In genomic region chr12:41368006-41368405, GRCh38 we compare ENCODE assay signal across 14 cellular contexts.
A peak's percentile ranks its signal among the peaks of the same experiment; 100 is the strongest.
DNase-seq lines count a peak whose midpoint lies in the region; TF ChIP-seq lines count a peak whose summit lies in the region.
"Had no signal": no experiment of that assay in that cellular context is flagged by ENCODE, and none has a peak within 500 bp of the region (broad histone marks: within the 10 kb centered on the region; RNA-seq: fewer than 3 reads in every experiment).

No MANE protein-coding gene starts in this region.

- H3K9ac ChIP-seq in endodermal cell (ENCODE audit: extremely low read depth, low read length, poor library complexity, severe bottlenecking) = no peak overlapping the region
- H3K9ac ChIP-seq: BLaER1 treated with 17β-estradiol and CSF1 and Interleukin-3, amounts not matched to agents 10 nM and 100 nM had no signal

- H3K27me3 ChIP-seq in A673 (replicated peaks; ENCODE audit: insufficient read depth, low read depth, low read length, poor library complexity) (no peaks in the 10 kb centered on the region), endodermal cell (ENCODE audit: control insufficient read depth, insufficient read depth, low read length, poor library complexity, severe bottlenecking) (no peaks in the 10 kb centered on the region), ascending aorta (no peaks in the 10 kb centered on the region), transverse colon (no peaks in the 10 kb centered on the region)
- H3K27me3 ChIP-seq: BLaER1 treated with 17β-estradiol and CSF1 and Interleukin-3, amounts not matched to agents 10 nM and 100 nM; dorsolateral prefrontal cortex had no signal

- no peak for TF ChIP-seq POLR2A in transverse colon (IDR thresholded peaks at IDR 0.05)

- H3K4me3 ChIP-seq in A673 (ENCODE audit: low read depth, low read length, poor library complexity, severe bottlenecking) (no peak overlapping the region), endodermal cell (ENCODE audit: low read length) (no peak overlapping the region), ascending aorta (no peak overlapping the region), transverse colon (no peak overlapping the region)
- H3K4me3 ChIP-seq: BLaER1 treated with 17β-estradiol and CSF1 and Interleukin-3, amounts not matched to agents 10 nM and 100 nM; dorsolateral prefrontal cortex; thoracic aorta had no signal

- peak; percentile 58 for TF ChIP-seq CTCF in A673 (conservative IDR thresholded peaks at IDR 0.05; ENCODE audit: low read depth, low read length)
- peak; percentile 39; the same call in 2 of the 3 replicates for TF ChIP-seq CTCF in GM12872 (IDR thresholded peaks at IDR 0.05; ENCODE audit: insufficient read depth, low read depth, low read length)
- peak; percentile 72 for TF ChIP-seq CTCF in endodermal cell (conservative IDR thresholded peaks at IDR 0.05)
- no peak for TF ChIP-seq CTCF in ascending aorta (IDR thresholded peaks at IDR 0.05)
- TF ChIP-seq CTCF in transverse colon (IDR thresholded peaks at IDR 0.05) = no peak

- no peaks in the 10 kb centered on the region for H3K36me3 ChIP-seq in A673 (ENCODE audit: insufficient read depth, low read length, poor library complexity, severe bottlenecking)
- no peaks in the 10 kb centered on the region for H3K36me3 ChIP-seq in endodermal cell (ENCODE audit: control insufficient read depth, insufficient read depth, low read length)
- H3K36me3 ChIP-seq in ascending aorta = no peaks in the 10 kb centered on the region
- H3K36me3 ChIP-seq in transverse colon = no peaks in the 10 kb centered on the region
- H3K36me3 ChIP-seq: BLaER1 treated with 17β-estradiol and CSF1 and Interleukin-3, amounts not matched to agents 10 nM and 100 nM; thoracic aorta had no signal

- TF ChIP-seq EP300 in transverse colon (IDR thresholded peaks at IDR 0.05; ENCODE audit: low read depth) = no peak

- in situ Hi-C loops in transverse colon (cut with MboI; ENCODE audit: low pct_ligation_motif_present in 1 of 4, low pct_unique_long_range_greater_than_20kb in 1 of 4, low sequenced_read_pairs in 3 of 4) = no loop called here

- no TSS peak for BruUV-seq in A673 (replicated peaks; lab: Mats Ljungman, UMichigan)

- peak; percentile 23 for DNase-seq in A673 (ENCODE audit: low spot score)
- DNase-seq in NCI-H748 treated with DMSO at 0.1 percent for 48 hours (lab: John Stamatoyannopoulos, UW) = peak; percentile 65
- peak; percentile 52 for DNase-seq in endodermal cell
- no peak for DNase-seq in ascending aorta (ENCODE audit: low spot score in 2 of 2)
- no peak for DNase-seq in activated CD4-positive, alpha-beta T cell treated with anti-CD3 and anti-CD28 coated beads for 4 hours
- DNase-seq in transverse colon = no peak
- no peak for DNase-seq in activated CD4-positive, alpha-beta T cell treated with anti-CD3 and anti-CD28 coated beads for 48 hours
- DNase-seq: dorsolateral prefrontal cortex; NCI-H510A treated with DMSO at 0.1 percent for 48 hours; stimulated activated CD4-positive, alpha-beta T cell treated with anti-CD3 and anti-CD28 coated beads, Interleukin-4, amount 100 ng/mL, for 1 hour had no signal

- POLR2A ChIA-PET in A673 (lab: Charles Lee; ENCODE audit: low non-redundant PET) = no interaction called here

- H3K4me1 Mint-ChIP-seq in endodermal cell = peaks cover 25% of the 10 kb centered on the region

- intact Hi-C loops in A673 (cut with micrococcal nuclease; ENCODE audit: unreplicated experiment) = no loop called here
- intact Hi-C loops in ascending aorta (cut with DNase I) = no loop called here
- intact Hi-C loops in transverse colon (cut with DNase I; ENCODE audit: low total_unique reads) = no loop called here

- no peaks in the 10 kb centered on the region for H3K9me3 ChIP-seq in A673 (ENCODE audit: low read depth, low read length, poor library complexity, severe bottlenecking)
- peaks cover 14% of the 10 kb centered on the region for H3K9me3 ChIP-seq in endodermal cell (ENCODE audit: control insufficient read depth, low read length)
- no peaks in the 10 kb centered on the region for H3K9me3 ChIP-seq in ascending aorta
- H3K9me3 ChIP-seq in transverse colon = no peaks in the 10 kb centered on the region
- H3K9me3 ChIP-seq: thoracic aorta had no signal

- H3K27me3 Mint-ChIP-seq in endodermal cell (ENCODE audit: insufficient read depth) = no peaks in the 10 kb centered on the region

- WGBS in endodermal cell (ENCODE audit: insufficient coverage in 1 of 2, insufficient read length in 1 of 2), 2 experiments = 75 to 93% methylated on average over 1 of the region's 1 CpG
- 68 to 70% methylated on average over 1 of the region's 1 CpG for WGBS in transverse colon (ENCODE audit: low coverage in 1 of 2), 2 donors

- CTCF ChIA-PET in A673 (lab: Charles Lee) = no interaction called here

- H3K27ac Mint-ChIP-seq in endodermal cell = no peak overlapping the region
- H3K27ac Mint-ChIP-seq: T-helper 2 cell treated with Interferon-gamma antibody and Interleukin-4, amounts not matched to agents 5 μg/mL and 100 μg/mL, for 36 hours had no signal

- peaks cover 12% of the 10 kb centered on the region for H3K9me3 Mint-ChIP-seq in endodermal cell
- H3K9me3 Mint-ChIP-seq: T-helper 2 cell treated with Interferon-gamma antibody and Interleukin-4, amounts not matched to agents 5 μg/mL and 100 μg/mL, for 36 hours had no signal

- peaks cover 8% of the 10 kb centered on the region for H3K36me3 Mint-ChIP-seq in endodermal cell (ENCODE audit: low read depth)

- H3K27ac ChIP-seq in A673 (ENCODE audit: low read depth, low read length, poor library complexity, severe bottlenecking) = no peak overlapping the region
- H3K27ac ChIP-seq in endodermal cell (ENCODE audit: low read depth, low read length) = no peak overlapping the region
- H3K27ac ChIP-seq in ascending aorta = no peak overlapping the region
- no peak overlapping the region for H3K27ac ChIP-seq in transverse colon
- H3K27ac ChIP-seq: BLaER1 treated with 17β-estradiol and CSF1 and Interleukin-3, amounts not matched to agents 10 nM and 100 nM; dorsolateral prefrontal cortex; thoracic aorta had no signal

- H3K4me1 ChIP-seq in A673 (ENCODE audit: insufficient read depth, low read length, poor library complexity, severe bottlenecking) (no peaks in the 10 kb centered on the region), endodermal cell (ENCODE audit: control insufficient read depth, insufficient read depth, low read length) (peaks cover 9% of the 10 kb centered on the region), ascending aorta (no peaks in the 10 kb centered on the region), transverse colon (no peaks in the 10 kb centered on the region)
- H3K4me1 ChIP-seq: BLaER1 treated with 17β-estradiol and CSF1 and Interleukin-3, amounts not matched to agents 10 nM and 100 nM had no signal

- no peak overlapping the region for H3K4me3 Mint-ChIP-seq in endodermal cell
- H3K4me3 Mint-ChIP-seq: T-helper 2 cell treated with Interferon-gamma antibody and Interleukin-4, amounts not matched to agents 5 μg/mL and 100 μg/mL, for 36 hours had no signal

Comparison
In these comparisons a context has a peak if more than half of its experiments do, and no peak if none do; other contexts are left out.
1. DNase-seq: peak in A673 (single experiment), NCI-H748 treated with DMSO at 0.1 percent for 48 hours (single experiment) and endodermal cell (single experiment); none in ascending aorta (0 of 2), activated CD4-positive, alpha-beta T cell treated with anti-CD3 and anti-CD28 coated beads for 4 hours (0 of 2), transverse colon (single experiment) and activated CD4-positive, alpha-beta T cell treated with anti-CD3 and anti-CD28 coated beads for 48 hours (single experiment).
2. CTCF ChIP-seq: peak in A673 (single experiment), GM12872 (single experiment) and endodermal cell (single experiment); none in ascending aorta (0 of 3) and transverse colon (0 of 5).